Comparison of ENCODE assay signal across 8 cellular contexts in the genomic region with DNA sequence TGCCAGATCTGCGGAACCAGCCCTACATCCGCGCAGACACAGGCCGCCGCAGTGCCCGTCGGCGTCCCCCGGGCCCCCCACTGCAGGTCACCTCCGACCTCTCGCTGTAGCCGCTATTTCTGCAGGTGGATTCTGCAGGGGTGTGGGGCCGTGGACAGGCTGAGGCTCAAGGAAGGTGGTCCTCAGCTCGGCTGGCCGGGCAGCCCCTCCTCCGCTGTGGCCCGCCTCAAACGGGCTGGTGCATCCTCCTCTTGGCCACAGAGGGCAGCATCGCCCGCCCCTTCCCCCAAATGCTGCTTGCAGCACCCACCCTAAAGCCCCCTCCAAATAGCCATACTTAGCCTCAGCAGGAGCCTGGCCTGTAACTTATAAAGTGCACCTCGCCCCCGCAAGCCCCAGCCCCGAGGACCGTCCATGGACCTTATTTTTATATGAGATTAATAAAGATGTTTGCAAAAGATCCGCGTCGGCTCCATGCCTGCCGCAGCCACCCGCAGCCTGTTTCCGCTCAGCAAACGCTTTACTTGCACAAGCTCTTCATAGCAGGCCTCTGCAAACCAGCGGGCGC. TPM values are rescaled to one million over a fixed set of nuclear protein-coding genes. Genes with fewer than 3 reads are reported as not detected.
A peak's percentile ranks its signal among the peaks of the same experiment; 100 is the strongest.
DNase-seq lines count a peak whose midpoint lies in the region; ATAC-seq, FAIRE-seq and TF ChIP-seq lines count a peak whose summit lies in the region.

No MANE protein-coding gene starts in this region.

- H3K4me1 Mint-ChIP-seq in astrocyte (ENCODE audit: low read depth, unreplicated experiment): peaks cover 3% of the 10 kb centered on the region
- H3K4me1 Mint-ChIP-seq in stimulated activated naive CD8-positive, alpha-beta T cell treated with anti-CD3 and anti-CD28 coated beads, Interleukin-15, amount 100 ng/mL, for 72 hours: peaks cover 83% of the 10 kb centered on the region

- peak; percentile 73 for DNase-seq in GM12891 (ENCODE audit: insufficient read length, low spot score)
- DNase-seq in NCI-H2171 treated with DMSO at 0.1 percent for 48 hours (lab: John Stamatoyannopoulos, UW): peak; percentile 63
- DNase-seq in astrocyte (ENCODE audit: low read depth): no peak
- peak; percentile 85 for DNase-seq in iPS-NIHi7 (ENCODE audit: extremely low spot score)
- no peak for DNase-seq in stimulated activated naive CD8-positive, alpha-beta T cell treated with anti-CD3 and anti-CD28 coated beads, Interleukin-15, amount 100 ng/mL, for 72 hours
- no peak for DNase-seq in GM13976 (ENCODE audit: low spot score)
- no peak for DNase-seq in SKM-1 treated with dmso at 0.1 percent for 144 hours (lab: John Stamatoyannopoulos, UW; ENCODE audit: unreplicated experiment)

- no peaks in the 10 kb centered on the region for H3K9me3 Mint-ChIP-seq in astrocyte (ENCODE audit: unreplicated experiment)
- H3K9me3 Mint-ChIP-seq in stimulated activated naive CD8-positive, alpha-beta T cell treated with anti-CD3 and anti-CD28 coated beads, Interleukin-15, amount 100 ng/mL, for 72 hours: no peaks in the 10 kb centered on the region

- H3K36me3 Mint-ChIP-seq in astrocyte (ENCODE audit: low read depth, unreplicated experiment): peaks cover 3% of the 10 kb centered on the region

- peaks cover 7% of the 10 kb centered on the region for H4K20me1 ChIP-seq in astrocyte (ENCODE audit: insufficient read depth, low read length)

- H3K36me3 ChIP-seq in astrocyte (ENCODE audit: insufficient read depth, low read length): no peaks in the 10 kb centered on the region

- no peaks in the 10 kb centered on the region for H3K9me3 ChIP-seq in astrocyte (ENCODE audit: insufficient read depth, low read depth, low read length)

- H3K27ac Mint-ChIP-seq in astrocyte (ENCODE audit: unreplicated experiment): no peak overlapping the region
- peak overlapping the region; percentile 67 to 98 for H3K27ac Mint-ChIP-seq in stimulated activated naive CD8-positive, alpha-beta T cell treated with anti-CD3 and anti-CD28 coated beads, Interleukin-15, amount 100 ng/mL, for 72 hours

- no peak for TF ChIP-seq POLR2A in GM12891 (IDR thresholded peaks at IDR 0.05; ENCODE audit: low read depth, low read length)

- ATAC-seq in stimulated activated naive CD8-positive, alpha-beta T cell treated with anti-CD3 and anti-CD28 coated beads, Interleukin-15, amount 100 ng/mL, for 72 hours: peak; percentile 66
- ATAC-seq in GM21825 (IDR thresholded peaks at IDR 0.05; ENCODE audit: unreplicated experiment): no peak

- in situ Hi-C loops in GM13976 (cut with MboI; ENCODE audit: low sequenced_read_pairs, unreplicated experiment): no loop called here

- FAIRE-seq in GM12891 (lab: Jason Lieb, UNC): no peak
- FAIRE-seq in astrocyte (lab: Jason Lieb, UNC): no peak

- peaks cover 8% of the 10 kb centered on the region for H3K27me3 ChIP-seq in astrocyte (ENCODE audit: insufficient read depth, low read length)

- H3K27ac ChIP-seq in astrocyte (ENCODE audit: low read depth, low read length): no peak overlapping the region

- peak overlapping the region; percentile 88 for H3K4me2 ChIP-seq in astrocyte (ENCODE audit: low read length)

- H3K9ac ChIP-seq in astrocyte (ENCODE audit: low read length): peak overlapping the region; percentile 32

- TF ChIP-seq CTCF in astrocyte (IDR thresholded peaks at IDR 0.05; ENCODE audit: insufficient read depth, low read depth, low read length) (peak; percentile 22), GM13976 (IDR thresholded peaks at IDR 0.05; ENCODE audit: borderline replicate concordance, control extremely low read depth, extremely low read depth, insufficient read depth, missing control alignments) (no peak)

- H3K4me3 ChIP-seq in astrocyte (ENCODE audit: insufficient read depth, low read depth, low read length): peak overlapping the region; percentile 55

- H3K4me1 ChIP-seq in astrocyte (ENCODE audit: insufficient read depth, low read length): peaks cover 5% of the 10 kb centered on the region

- H3K4me3 Mint-ChIP-seq in astrocyte (ENCODE audit: unreplicated experiment): peak overlapping the region; percentile 93
- peak overlapping the region; percentile 86 to 92 for H3K4me3 Mint-ChIP-seq in stimulated activated naive CD8-positive, alpha-beta T cell treated with anti-CD3 and anti-CD28 coated beads, Interleukin-15, amount 100 ng/mL, for 72 hours

- H3K79me2 ChIP-seq in astrocyte (ENCODE audit: insufficient read depth, low read length): no peaks in the 10 kb centered on the region

- peaks cover 17% of the 10 kb centered on the region for H3K27me3 Mint-ChIP-seq in astrocyte (ENCODE audit: low read depth, unreplicated experiment)
- no peaks in the 10 kb centered on the region for H3K27me3 Mint-ChIP-seq in stimulated activated naive CD8-positive, alpha-beta T cell treated with anti-CD3 and anti-CD28 coated beads, Interleukin-15, amount 100 ng/mL, for 72 hours

- peak overlapping the region; percentile 76 for H2AFZ ChIP-seq in astrocyte (ENCODE audit: low read depth, low read length)

TF ChIP-seq in GM12891, 5 proteins besides CTCF, POLR2A, EP300 and RAD21:
- TF ChIP-seq SPI1 (IDR thresholded peaks at IDR 0.05; ENCODE audit: low read depth, low read length) (no peak), PAX5 (IDR thresholded peaks at IDR 0.05; ENCODE audit: insufficient read depth, low read length, severe bottlenecking) (no peak), TAF1 (IDR thresholded peaks at IDR 0.05; ENCODE audit: low read depth, low read length) (no peak), POLR2AphosphoS5 (IDR thresholded peaks at IDR 0.05; ENCODE audit: low read depth, low read length) (no peak), POU2F2 (IDR thresholded peaks at IDR 0.05; ENCODE audit: low read depth, low read length) (no peak)

RNA-seq across cellular contexts. Expression of gene SPATA32, which starts 14.9 kb away (rescaled TPM):
- 0.35 TPM for polyA plus RNA-seq in GM12891 (2012; ENCODE audit: low read depth, missing spikeins)
- not detected in 2 replicates for total RNA-seq in astrocyte

RNA-seq across cellular contexts. Expression of gene FMNL1, which starts 25.3 kb away (rescaled TPM):
- 49.2 TPM for polyA plus RNA-seq in GM12891 (2012; ENCODE audit: low read depth, missing spikeins)
- total RNA-seq in astrocyte: 4.0 and 4.7 TPM in 2 replicates

Comparison
In these comparisons a context has a peak if more than half of its experiments do, and no peak if none do; other contexts are left out.
1. DNase-seq: peak in GM12891 (single experiment), NCI-H2171 treated with DMSO at 0.1 percent for 48 hours (single experiment) and iPS-NIHi7 (single experiment); none in astrocyte (single experiment), stimulated activated naive CD8-positive, alpha-beta T cell treated with anti-CD3 and anti-CD28 coated beads, Interleukin-15, amount 100 ng/mL, for 72 hours (0 of 2), GM13976 (single experiment) and SKM-1 treated with dmso at 0.1 percent for 144 hours (single experiment).